Comparison of ENCODE assay signal across 8 cellular contexts in genomic region chr19:1507763-1508506, GRCh38. TPM values are rescaled to one million over a fixed set of nuclear protein-coding genes. Genes with fewer than 3 reads are reported as not detected.
DNase-seq lines count a peak whose midpoint lies in the region; ATAC-seq and TF ChIP-seq lines count a peak whose summit lies in the region.

No MANE protein-coding gene starts in this region.

- CTCF ChIA-PET in HEK293T (lab: Yijun Ruan, JAX) = no interaction called here

- no peak for TF ChIP-seq CTCF in spleen (IDR thresholded peaks at IDR 0.05 in 8 of 11, conservative IDR thresholded peaks at IDR 0.05 in 3 of 11)

- peaks cover 0 to 96% (median 38%) of the 10 kb centered on the region in 7 donors for H3K27me3 ChIP-seq in spleen (replicated peaks in 1 of 7)

- no peak for TF ChIP-seq POLR2A in spleen (IDR thresholded peaks at IDR 0.05)

- POLR2A ChIA-PET in HEK293T (lab: Yijun Ruan, JAX) = no interaction called here

- ATAC-seq in GM21526 (IDR thresholded peaks at IDR 0.05; ENCODE audit: low FRiP score, unreplicated experiment) = no peak

- peaks cover 8 to 39% (median 25%) of the 10 kb centered on the region in 6 donors for H3K4me1 ChIP-seq in spleen

- no peaks in the 10 kb centered on the region for H3K36me3 ChIP-seq in spleen

- H3K9me3 ChIP-seq in spleen = peaks cover 0 to 9% (median 0%) of the 10 kb centered on the region in 8 donors

- peak overlapping the region in 7 of 8 donors; percentile 59 to 85 (median 72) for H3K27ac ChIP-seq in spleen

- DNase-seq in AG20443 (ENCODE audit: low spot score) (peak; percentile 99), HEK293T (ENCODE audit: extremely low spot score) (peak; percentile 97), NCI-H345 treated with DMSO at 0.1 percent for 48 hours (lab: John Stamatoyannopoulos, UW; ENCODE audit: unreplicated experiment) (peak; percentile 91), cerebellum (ENCODE audit: low spot score) (peak; percentile 98), islet precursor cell (peak; percentile 97), spleen (peak; percentile 92)
- peak; percentile 93 for DNase-seq in activated CD4-positive, alpha-beta T cell treated with anti-CD3 and anti-CD28 coated beads for 4 hours

- intact Hi-C loops in spleen (cut with DNase I; ENCODE audit: low total_unique reads) = no loop called here

- WGBS in spleen, 5 donors = 2 to 3% (median 3%) methylated on average over 38 to 46 of the region's 46 CpGs

- H3K4me3 ChIP-seq in spleen = peak overlapping the region in 7 of 8 donors; percentile 21 to 69 (median 37)

TF ChIP-seq in HEK293T, 16 proteins besides CTCF, POLR2A, EP300 and RAD21:
- TF ChIP-seq FOXA1 (IDR thresholded peaks at IDR 0.05) = no peak
- no peak for TF ChIP-seq BHLHE40 (IDR thresholded peaks at IDR 0.05; ENCODE audit: borderline replicate concordance)
- TF ChIP-seq NFRKB (IDR thresholded peaks at IDR 0.05) = no peak
- peak; percentile 80 for TF ChIP-seq PKNOX1 (IDR thresholded peaks at IDR 0.05)
- no peak for TF ChIP-seq ARNT (IDR thresholded peaks at IDR 0.05)
- TF ChIP-seq ELF4 (IDR thresholded peaks at IDR 0.05) = no peak; the same call in none of the 2 replicates
- peak; percentile 56; the same call in 1 of the 2 replicates for TF ChIP-seq HDGF (IDR thresholded peaks at IDR 0.05; ENCODE audit: borderline replicate concordance)
- TF ChIP-seq SP1 (IDR thresholded peaks at IDR 0.05) = no peak
- no peak for TF ChIP-seq ZNF384 (IDR thresholded peaks at IDR 0.05)
- peak; percentile 94 for TF ChIP-seq FOXM1 (IDR thresholded peaks at IDR 0.05; ENCODE audit: borderline replicate concordance)
- TF ChIP-seq L3MBTL2 (conservative IDR thresholded peaks at IDR 0.05) = peak; percentile 96
- no peak for TF ChIP-seq FOXK2 (IDR thresholded peaks at IDR 0.05)
- no peak for TF ChIP-seq CTBP1 (IDR thresholded peaks at IDR 0.05; ENCODE audit: borderline replicate concordance)
- TF ChIP-seq TARDBP (IDR thresholded peaks at IDR 0.05) = no peak
- TF ChIP-seq LEF1 (IDR thresholded peaks at IDR 0.05; ENCODE audit: borderline replicate concordance) = no peak
- TF ChIP-seq SUZ12 (IDR thresholded peaks at IDR 0.05) = no peak

RNA-seq across cellular contexts. Expression of gene ADAMTSL5, which starts 4.9 kb away (rescaled TPM):
- total RNA-seq in cerebellum (not detected), spleen (1 to 10 TPM in 4 of 7 donors, under 1 TPM in 3; 0.26 to 2.0 (median 1.3) TPM)
- under 1 TPM; 0.13 to 0.42 (median 0.27) TPM for polyA plus RNA-seq in spleen

RNA-seq across cellular contexts. Expression of gene PLK5, which starts 15.9 kb away (rescaled TPM):
- 0.36 TPM for total RNA-seq in cerebellum
- total RNA-seq in spleen = not detected
- polyA plus RNA-seq in spleen = under 1 TPM; 0.04 to 0.06 (median 0.06) TPM

RNA-seq across cellular contexts. Expression of gene REEP6, which starts 17.0 kb away (rescaled TPM):
- total RNA-seq in cerebellum (2.6 TPM), spleen (1 to 10 TPM in 5 of 7 donors, under 1 TPM in 1, not detected in 1; 0.65 to 2.6 (median 1.6) TPM)
- polyA plus RNA-seq in spleen = 1 to 10 TPM; 1.2 to 1.6 (median 1.5) TPM

RNA-seq across cellular contexts. Expression of gene PCSK4, which starts 17.8 kb away (rescaled TPM):
- total RNA-seq in cerebellum = 3.6 TPM
- 1 to 10 TPM; 1.1 to 4.2 (median 1.8) TPM for total RNA-seq in spleen
- polyA plus RNA-seq in spleen = 1 to 10 TPM; 1.9 to 2.4 (median 2.0) TPM

RNA-seq across cellular contexts. Expression of gene C19orf25, which starts 28.9 kb away (rescaled TPM):
- 15.3 TPM for total RNA-seq in cerebellum
- 10 to 100 TPM; 31.3 to 52.8 (median 40.3) TPM for total RNA-seq in spleen
- 10 to 100 TPM; 24.7 to 56.6 (median 38.8) TPM for polyA plus RNA-seq in spleen
